ENCODE assay signal across 9 cellular contexts in the genomic region with DNA sequence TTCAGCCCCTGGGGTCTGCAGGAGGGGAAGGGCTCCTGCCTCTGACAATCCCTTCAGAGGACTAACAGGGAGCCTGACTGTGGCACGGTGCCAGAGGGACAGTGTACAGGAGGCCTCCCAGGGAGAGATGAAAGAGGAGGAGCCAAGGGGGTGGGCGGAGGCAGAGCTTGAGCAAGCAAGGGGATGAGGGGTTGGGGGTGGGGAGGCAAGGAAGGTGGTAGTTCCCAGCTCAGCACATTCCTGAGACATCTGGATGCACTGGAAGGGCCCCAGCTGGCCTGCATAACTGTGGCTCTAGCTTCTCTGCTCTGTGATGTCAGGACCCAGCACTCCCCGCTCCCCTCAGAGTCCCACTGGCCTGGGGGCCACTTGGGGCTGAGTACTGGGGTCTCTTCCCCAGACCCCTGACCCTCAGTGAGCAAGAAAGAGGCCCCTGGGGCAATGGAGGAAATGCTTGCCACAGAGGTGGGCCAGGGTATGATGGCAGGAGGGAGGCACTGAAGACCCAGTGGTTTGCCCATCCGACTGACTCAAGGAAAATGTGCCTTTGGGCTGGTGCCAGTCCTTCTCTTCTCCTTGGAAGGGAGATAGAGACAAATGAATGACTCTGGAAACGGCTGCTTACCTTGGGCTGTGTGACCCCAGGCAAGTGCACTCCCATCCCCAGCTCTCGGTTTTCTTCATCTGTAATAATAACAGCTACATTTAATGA. TPM values are rescaled to one million over a fixed set of nuclear protein-coding genes. Genes with fewer than 3 reads are reported as not detected.
DNase-seq lines count a peak whose midpoint lies in the region; ATAC-seq and TF ChIP-seq lines count a peak whose summit lies in the region.
"Had no signal": no experiment of that assay in that cellular context is flagged by ENCODE, and none has a peak within 500 bp of the region (broad histone marks: within the 10 kb centered on the region; RNA-seq: fewer than 3 reads in every experiment).

No MANE protein-coding gene starts in this region.

- in situ Hi-C loops in ACHN (cut with HindIII; ENCODE audit: low pct_ligation_motif_present, low pct_unique_long_range_greater_than_20kb, low sequenced_read_pairs) = no loop called here

- H3K9ac ChIP-seq in HUES48 (ENCODE audit: low read depth, low read length) = no peak overlapping the region; the same call in 1 of the 2 replicates

- DNase-seq in ACHN (peak; percentile 89), choroid plexus epithelial cell (ENCODE audit: low read depth) (peak; percentile 99), mesothelial cell of epicardium (ENCODE audit: low spot score in 2 of 2, unreplicated experiment in 2 of 2) (peak; percentile 92 to 98), pons (ENCODE audit: low spot score) (no peak)
- DNase-seq in stimulated activated CD4-positive, alpha-beta T cell treated with anti-CD3 and anti-CD28 coated beads, Interleukin-4, amount 100 ng/mL, for 1 hour = no peak
- no peak for DNase-seq in activated CD4-positive, alpha-beta T cell treated with anti-CD3 and anti-CD28 coated beads, Interleukin-2, amount 50 U/mL, for 4 hours
- DNase-seq: caudate nucleus had no signal

- ATAC-seq in HG02623 (IDR thresholded peaks at IDR 0.05; ENCODE audit: unreplicated experiment) = no peak

- no peaks in the 10 kb centered on the region for H3K27me3 ChIP-seq in HUES48 (ENCODE audit: control insufficient read depth, insufficient read depth, low read length)

- H3K4me3 Mint-ChIP-seq in mesothelial cell of epicardium = peak overlapping the region; percentile 36

- H3K27ac ChIP-seq in HUES48 (ENCODE audit: low read depth, low read length) = peak overlapping the region; percentile 70

- no peak overlapping the region for H3K4me3 ChIP-seq in HUES48 (ENCODE audit: low read depth, low read length)
- peak overlapping the region; percentile 2 for H3K4me3 ChIP-seq in choroid plexus epithelial cell (ENCODE audit: low read depth, low read length)

- no peaks in the 10 kb centered on the region for H3K36me3 ChIP-seq in HUES48 (ENCODE audit: control insufficient read depth, insufficient read depth, low read length)

- no peaks in the 10 kb centered on the region for H3K36me3 Mint-ChIP-seq in mesothelial cell of epicardium

- H3K4me1 Mint-ChIP-seq in mesothelial cell of epicardium = peaks cover 52% of the 10 kb centered on the region

- TF ChIP-seq CTCF in choroid plexus epithelial cell (conservative IDR thresholded peaks at IDR 0.05; ENCODE audit: low read depth, low read length) = no peak
- TF ChIP-seq CTCF in mesothelial cell of epicardium (IDR thresholded peaks at IDR 0.05; ENCODE audit: unreplicated experiment) = no peak

- peaks cover 27% of the 10 kb centered on the region for H3K4me1 ChIP-seq in HUES48 (ENCODE audit: control insufficient read depth, insufficient read depth, low read length)

- H3K9me3 Mint-ChIP-seq in mesothelial cell of epicardium = no peaks in the 10 kb centered on the region

- no peaks in the 10 kb centered on the region for H3K9me3 ChIP-seq in HUES48 (ENCODE audit: control insufficient read depth, insufficient read depth, low read length)

- H3K27ac Mint-ChIP-seq in mesothelial cell of epicardium = peak overlapping the region; percentile 98

- H3K27me3 Mint-ChIP-seq in mesothelial cell of epicardium (ENCODE audit: low read depth) = no peaks in the 10 kb centered on the region

RNA-seq across cellular contexts. Expression of a gene that starts 13.3 kb away (rescaled TPM):
- total RNA-seq in mesothelial cell of epicardium = 34.5 to 43.0 TPM (median 36.3 TPM) in 3 replicates

RNA-seq across cellular contexts. Expression of a gene that starts 56.5 kb away (rescaled TPM):
- total RNA-seq in mesothelial cell of epicardium = 46.3 to 50.6 TPM (median 46.5 TPM) in 3 replicates

Comparison
In these comparisons a context has a peak if more than half of its experiments do, and no peak if none do; other contexts are left out.
1. DNase-seq: peak in ACHN (single experiment), choroid plexus epithelial cell (single experiment) and mesothelial cell of epicardium (2 of 2); none in stimulated activated CD4-positive, alpha-beta T cell treated with anti-CD3 and anti-CD28 coated beads, Interleukin-4, amount 100 ng/mL, for 1 hour (single experiment), pons (single experiment) and activated CD4-positive, alpha-beta T cell treated with anti-CD3 and anti-CD28 coated beads, Interleukin-2, amount 50 U/mL, for 4 hours (0 of 2).